ENCODE assay signal across 9 cellular contexts in the genomic region with DNA sequence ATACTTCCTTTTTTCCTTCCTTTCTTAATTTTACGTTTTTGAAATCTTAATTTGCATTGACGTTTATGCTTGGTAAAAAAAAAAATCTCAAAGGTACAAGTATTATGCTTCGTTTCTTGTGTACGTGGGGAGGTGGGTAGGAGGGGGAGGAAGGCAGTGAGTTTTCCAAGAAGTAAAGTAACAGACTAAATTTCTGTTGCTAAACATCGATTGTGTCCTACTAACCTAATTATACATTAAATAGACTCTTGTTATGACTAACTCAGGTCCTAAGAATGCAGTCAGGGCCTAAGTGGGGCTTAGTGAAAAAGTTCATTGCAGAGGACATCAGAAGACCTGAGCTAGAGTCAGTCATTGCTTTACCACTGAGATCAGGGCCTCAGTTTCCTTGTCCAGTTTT. TPM values are rescaled to one million over a fixed set of nuclear protein-coding genes. Genes with fewer than 3 reads are reported as not detected.
DNase-seq lines count a peak whose midpoint lies in the region; ATAC-seq and TF ChIP-seq lines count a peak whose summit lies in the region.
"Had no signal": no experiment of that assay in that cellular context is flagged by ENCODE, and none has a peak within 500 bp of the region (broad histone marks: within the 10 kb centered on the region; RNA-seq: fewer than 3 reads in every experiment).

No MANE protein-coding gene starts in this region.

- H3K4me1 Mint-ChIP-seq in T-cell (peaks cover 81 to 96% (median 89%) of the 10 kb centered on the region in 3 donors), natural killer cell (peaks cover 73 to 79% of the 10 kb centered on the region in 2 donors), GM23338 (peaks cover 36% of the 10 kb centered on the region)

- H3K27me3 Mint-ChIP-seq in T-cell (no peaks in the 10 kb centered on the region), natural killer cell (ENCODE audit: low read depth in 2 of 2) (no peaks in the 10 kb centered on the region), GM23338 (ENCODE audit: insufficient read depth, low read depth, poor library complexity) (no peaks in the 10 kb centered on the region)

- no peak for TF ChIP-seq CTCF in natural killer cell (IDR thresholded peaks at IDR 0.05)
- no peak for TF ChIP-seq CTCF in GM23338 (conservative IDR thresholded peaks at IDR 0.05; ENCODE audit: low read depth in 2 of 2)

- H3K4me1 ChIP-seq in GM23338 (ENCODE audit: insufficient read depth) = peaks cover 9% of the 10 kb centered on the region

- no peaks in the 10 kb centered on the region for H3K27me3 ChIP-seq in GM23338 (ENCODE audit: insufficient read depth)

- no peak overlapping the region for H2AFZ ChIP-seq in GM23338

- H3K9me2 ChIP-seq in GM23338 (ENCODE audit: insufficient read depth) = no peaks in the 10 kb centered on the region

- H3K9me3 Mint-ChIP-seq in T-cell (no peaks in the 10 kb centered on the region), natural killer cell (no peaks in the 10 kb centered on the region), GM23338 (no peaks in the 10 kb centered on the region)

- H4K20me1 ChIP-seq in GM23338 (replicated peaks; ENCODE audit: insufficient read depth) = no peaks in the 10 kb centered on the region

- H3K4me2 ChIP-seq in GM23338 = no peak overlapping the region

- H3K79me2 ChIP-seq in GM23338 (replicated peaks; ENCODE audit: insufficient read depth) = peaks cover 95% of the 10 kb centered on the region

- H3K36me3 Mint-ChIP-seq in T-cell (peaks cover 6% of the 10 kb centered on the region), natural killer cell (no peaks in the 10 kb centered on the region), GM23338 (ENCODE audit: low read depth) (no peaks in the 10 kb centered on the region)

- H3F3A ChIP-seq in GM23338 (replicated peaks; ENCODE audit: low read depth) = no peaks in the 10 kb centered on the region

- no peak overlapping the region for H3K4me3 ChIP-seq in GM23338

- no peaks in the 10 kb centered on the region for H3K36me3 ChIP-seq in GM23338 (ENCODE audit: insufficient read depth)

- CTCF ChIA-PET in T-cell (lab: Charles Lee) = interaction anchor here in 1 of 2 donors (0.6 kb wide), 1 partner anchor 383 kb away, joined by 4 read pairs; no protein-coding TSS in a partner anchor

- intact Hi-C loops in natural killer cell (cut with micrococcal nuclease) = no loop called here

- H3K4me3 Mint-ChIP-seq in T-cell (peak overlapping the region; percentile 52 to 55 (median 54)), natural killer cell (no peak overlapping the region), GM23338 (no peak overlapping the region)

- peak; percentile 34 for ATAC-seq in GM18861 (IDR thresholded peaks at IDR 0.05; ENCODE audit: unreplicated experiment)
- peak; percentile 44 for ATAC-seq in HG02610 (IDR thresholded peaks at IDR 0.05; ENCODE audit: unreplicated experiment)
- peak in 1 of 4 experiments; percentile 54 for ATAC-seq in T-cell (replicated peaks in 1 of 4)
- ATAC-seq in natural killer cell = no peak
- ATAC-seq in GM23338 = no peak
- ATAC-seq in esophagus mucosa = no peak
- ATAC-seq: Right ventricle myocardium inferior had no signal

- H3K27ac ChIP-seq in GM23338 (ENCODE audit: low read depth) = no peak overlapping the region

- POLR2A ChIA-PET in T-cell (lab: Charles Lee) = interaction anchor here (1.0 to 1.2 kb wide), 2 partner anchors 8 to 12 kb away, joined by 3 to 7 read pairs; no protein-coding TSS in a partner anchor

- peak in 1 of 34 experiments; percentile 32 for DNase-seq in T-cell
- no peak for DNase-seq in natural killer cell
- DNase-seq in GM23338 (ENCODE audit: low spot score) = no peak
- no peak for DNase-seq in NCI-H2107 (lab: John Stamatoyannopoulos, UW)
- DNase-seq: Kasumi-1 had no signal

- peak overlapping the region; percentile 87 to 91 for H3K27ac Mint-ChIP-seq in T-cell
- H3K27ac Mint-ChIP-seq in natural killer cell = peak overlapping the region; percentile 8 to 41
- H3K27ac Mint-ChIP-seq in GM23338 = no peak overlapping the region

TF ChIP-seq in GM23338, 12 proteins besides CTCF, POLR2A, EP300 and RAD21 (continues in another document):
- TF ChIP-seq CREB1 (CRISPR knock-in tag; IDR thresholded peaks at IDR 0.05; ENCODE audit: low read depth) (no peak), EZH2phosphoT487 (IDR thresholded peaks at IDR 0.05; ENCODE audit: unreplicated experiment) (no peak), ZNF114 (CRISPR knock-in tag; IDR thresholded peaks at IDR 0.05) (no peak), EZH2 (IDR thresholded peaks at IDR 0.05; ENCODE audit: low read depth, unreplicated experiment) (no peak), STAT1 (IDR thresholded peaks at IDR 0.05; ENCODE audit: unreplicated experiment) (no peak), JUNB (IDR thresholded peaks at IDR 0.05; ENCODE audit: unreplicated experiment) (no peak), ZNF331 (CRISPR knock-in tag; IDR thresholded peaks at IDR 0.05; ENCODE audit: low read depth) (no peak), POLR2AphosphoS5 (IDR thresholded peaks at IDR 0.05; ENCODE audit: low read depth) (no peak)
- TF ChIP-seq, protein P1, sequence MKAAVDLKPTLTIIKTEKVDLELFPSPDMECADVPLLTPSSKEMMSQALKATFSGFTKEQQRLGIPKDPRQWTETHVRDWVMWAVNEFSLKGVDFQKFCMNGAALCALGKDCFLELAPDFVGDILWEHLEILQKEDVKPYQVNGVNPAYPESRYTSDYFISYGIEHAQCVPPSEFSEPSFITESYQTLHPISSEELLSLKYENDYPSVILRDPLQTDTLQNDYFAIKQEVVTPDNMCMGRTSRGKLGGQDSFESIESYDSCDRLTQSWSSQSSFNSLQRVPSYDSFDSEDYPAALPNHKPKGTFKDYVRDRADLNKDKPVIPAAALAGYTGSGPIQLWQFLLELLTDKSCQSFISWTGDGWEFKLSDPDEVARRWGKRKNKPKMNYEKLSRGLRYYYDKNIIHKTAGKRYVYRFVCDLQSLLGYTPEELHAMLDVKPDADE (IDR thresholded peaks at IDR 0.05) = no peak
- TF ChIP-seq, protein P2, sequence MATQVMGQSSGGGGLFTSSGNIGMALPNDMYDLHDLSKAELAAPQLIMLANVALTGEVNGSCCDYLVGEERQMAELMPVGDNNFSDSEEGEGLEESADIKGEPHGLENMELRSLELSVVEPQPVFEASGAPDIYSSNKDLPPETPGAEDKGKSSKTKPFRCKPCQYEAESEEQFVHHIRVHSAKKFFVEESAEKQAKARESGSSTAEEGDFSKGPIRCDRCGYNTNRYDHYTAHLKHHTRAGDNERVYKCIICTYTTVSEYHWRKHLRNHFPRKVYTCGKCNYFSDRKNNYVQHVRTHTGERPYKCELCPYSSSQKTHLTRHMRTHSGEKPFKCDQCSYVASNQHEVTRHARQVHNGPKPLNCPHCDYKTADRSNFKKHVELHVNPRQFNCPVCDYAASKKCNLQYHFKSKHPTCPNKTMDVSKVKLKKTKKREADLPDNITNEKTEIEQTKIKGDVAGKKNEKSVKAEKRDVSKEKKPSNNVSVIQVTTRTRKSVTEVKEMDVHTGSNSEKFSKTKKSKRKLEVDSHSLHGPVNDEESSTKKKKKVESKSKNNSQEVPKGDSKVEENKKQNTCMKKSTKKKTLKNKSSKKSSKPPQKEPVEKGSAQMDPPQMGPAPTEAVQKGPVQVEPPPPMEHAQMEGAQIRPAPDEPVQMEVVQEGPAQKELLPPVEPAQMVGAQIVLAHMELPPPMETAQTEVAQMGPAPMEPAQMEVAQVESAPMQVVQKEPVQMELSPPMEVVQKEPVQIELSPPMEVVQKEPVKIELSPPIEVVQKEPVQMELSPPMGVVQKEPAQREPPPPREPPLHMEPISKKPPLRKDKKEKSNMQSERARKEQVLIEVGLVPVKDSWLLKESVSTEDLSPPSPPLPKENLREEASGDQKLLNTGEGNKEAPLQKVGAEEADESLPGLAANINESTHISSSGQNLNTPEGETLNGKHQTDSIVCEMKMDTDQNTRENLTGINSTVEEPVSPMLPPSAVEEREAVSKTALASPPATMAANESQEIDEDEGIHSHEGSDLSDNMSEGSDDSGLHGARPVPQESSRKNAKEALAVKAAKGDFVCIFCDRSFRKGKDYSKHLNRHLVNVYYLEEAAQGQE (IDR thresholded peaks at IDR 0.05; ENCODE audit: unreplicated experiment) = no peak

RNA-seq across cellular contexts. Expression of a gene that starts 17.5 kb away (rescaled TPM):
- total RNA-seq in T-cell (10 to 100 TPM; 31.8 to 75.4 (median 69.9) TPM), natural killer cell (10 to 100 TPM; 34.1 to 57.5 (median 42.1) TPM), esophagus mucosa (29.9 TPM)
- 15.3 and 18.6 TPM in 2 replicates for total RNA-seq in GM23338 (2014; rRNA removed; shearing (Covaris generic))
- 3.2 and 4.8 TPM in 2 replicates for polyA plus RNA-seq in GM23338 (2016; fragmentation: Nextera tagmentation; extraction: Ambion mirVana)

Comparison
In these comparisons a context has a peak if more than half of its experiments do, and no peak if none do; other contexts are left out.
1. ATAC-seq: peak in GM18861 (single experiment) and HG02610 (single experiment); none in natural killer cell (0 of 3), GM23338 (single experiment) and esophagus mucosa (single experiment).
2. H3K4me3 Mint-ChIP-seq: peak in T-cell (3 of 3); none in natural killer cell (single experiment) and GM23338 (single experiment).